28 cellular contexts compared by ENCODE assay signal in the genomic region with DNA sequence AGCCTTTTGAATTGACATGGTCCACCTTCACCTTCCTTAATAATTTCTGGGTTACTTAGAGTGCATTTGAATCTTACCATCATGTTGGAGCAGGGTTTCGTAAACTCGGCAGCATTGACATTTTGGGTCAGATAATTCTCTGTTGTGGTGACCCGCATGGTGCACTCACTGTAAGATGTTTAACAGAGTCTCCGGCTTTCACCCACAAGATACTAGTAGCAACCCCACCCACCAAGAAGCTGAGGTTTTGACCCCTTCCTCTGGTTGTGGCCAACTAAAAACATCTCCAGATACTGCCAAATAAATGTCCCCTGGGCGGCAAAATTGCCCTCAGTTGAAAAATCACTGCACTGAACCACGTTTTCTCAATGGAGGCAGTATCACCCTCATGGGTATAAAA.
"Had no signal": no experiment of that assay in that cellular context is flagged by ENCODE, and none has a peak within 500 bp of the region (broad histone marks: within the 10 kb centered on the region; RNA-seq: fewer than 3 reads in every experiment).

No MANE protein-coding gene starts in this region.

- H3K27ac Mint-ChIP-seq: activated CD4-positive, alpha-beta memory T cell treated with anti-CD3 and anti-CD28 coated beads, Interleukin-2, amount 10 ng/mL, durations not matched to agents 7 days and 5 days; activated naive CD4-positive, alpha-beta T cell treated with anti-CD3 and anti-CD28 coated beads for 36 hours; activated naive CD8-positive, alpha-beta T cell treated with anti-CD3 and anti-CD28 coated beads, Interleukin-2, amount 10 ng/mL, durations not matched to agents 7 days and 5 days; mesothelial cell of epicardium; naive thymus-derived CD8-positive, alpha-beta T cell; T-helper 17 cell had no signal

- H3K27ac ChIP-seq: breast epithelium, esophagus muscularis mucosa, hepatocyte, left lung, neutrophil, ovary, prostate gland, upper lobe of left lung had no signal

- H3K4me2 ChIP-seq: hepatocyte had no signal

- ATAC-seq: activated T-cell treated with anti-CD3 and anti-CD28 coated beads, Interleukin-2, amount 50 U/mL, for 4 hours; left lung; naive thymus-derived CD8-positive, alpha-beta T cell; T-helper 17 cell had no signal

- H3K9me3 ChIP-seq: breast epithelium, esophagus muscularis mucosa, left lung, neutrophil, ovary, prostate gland, upper lobe of left lung had no signal

- H3K27me3 Mint-ChIP-seq: activated CD4-positive, alpha-beta memory T cell treated with anti-CD3 and anti-CD28 coated beads, Interleukin-2, amount 10 ng/mL, durations not matched to agents 7 days and 5 days; activated naive CD8-positive, alpha-beta T cell treated with anti-CD3 and anti-CD28 coated beads, Interleukin-2, amount 10 ng/mL, durations not matched to agents 7 days and 5 days; central memory CD8-positive, alpha-beta T cell; T-helper 17 cell had no signal

- H3K4me3 ChIP-seq: breast epithelium, esophagus muscularis mucosa, hepatocyte, left lung, lung, ovary, prostate gland, upper lobe of left lung had no signal

- H3K4me1 Mint-ChIP-seq: mesothelial cell of epicardium had no signal

- H3K36me3 ChIP-seq: breast epithelium, esophagus muscularis mucosa, left lung, neutrophil, ovary, prostate gland, upper lobe of left lung had no signal

- H3K4me1 ChIP-seq: breast epithelium, left lung, prostate gland, upper lobe of left lung had no signal

- H3K27me3 ChIP-seq: esophagus muscularis mucosa, hepatocyte, neutrophil, ovary, upper lobe of left lung had no signal

- DNase-seq: activated CD4-positive, alpha-beta memory T cell treated with anti-CD3 and anti-CD28 coated beads, Interleukin-2, amount 10 ng/mL, durations not matched to agents 7 days and 5 days; activated CD4-positive, alpha-beta T cell treated with anti-CD3 and anti-CD28 coated beads for 4 hours; activated CD4-positive, CD25-positive, alpha-beta regulatory T cell; activated effector memory CD4-positive, alpha-beta T cell treated with Interleukin-2 at 50 U/mL for 16 hours; activated naive CD4-positive, alpha-beta T cell treated with anti-CD3 and anti-CD28 coated beads for 36 hours; activated naive CD8-positive, alpha-beta T cell treated with anti-CD3 and anti-CD28 coated beads, Interleukin-2, amount 10 ng/mL, durations not matched to agents 7 days and 5 days; activated T-cell treated with anti-CD3 and anti-CD28 coated beads, Interleukin-2, amount 50 U/mL, for 4 hours; amniotic stem cell; effector memory CD4-positive, alpha-beta T cell; glutamatergic neuron; kidney glomerular epithelial cell; left lung; naive thymus-derived CD8-positive, alpha-beta T cell; ovary; stimulated activated CD4-positive, alpha-beta T cell treated with anti-CD3 and anti-CD28 coated beads, Interleukin-2, amount 100 ng/mL, for 48 hours; stimulated activated CD8-positive, alpha-beta memory T cell treated with anti-CD3 and anti-CD28 coated beads, Interleukin-4, amount 100 ng/mL, for 48 hours; stimulated activated naive CD4-positive, alpha-beta T cell; T-helper 17 cell; upper lobe of left lung had no signal

- H3K9me3 Mint-ChIP-seq: activated CD4-positive, alpha-beta memory T cell treated with anti-CD3 and anti-CD28 coated beads, Interleukin-2, amount 10 ng/mL, durations not matched to agents 7 days and 5 days; activated naive CD4-positive, alpha-beta T cell treated with anti-CD3 and anti-CD28 coated beads for 36 hours; activated naive CD8-positive, alpha-beta T cell treated with anti-CD3 and anti-CD28 coated beads, Interleukin-2, amount 10 ng/mL, durations not matched to agents 7 days and 5 days; activated T-cell treated with anti-CD3 and anti-CD28 coated beads, Interleukin-2, amount 50 U/mL, for 4 hours; central memory CD8-positive, alpha-beta T cell had no signal

- H3K4me3 Mint-ChIP-seq: activated CD4-positive, alpha-beta memory T cell treated with anti-CD3 and anti-CD28 coated beads, Interleukin-2, amount 10 ng/mL, durations not matched to agents 7 days and 5 days; activated naive CD4-positive, alpha-beta T cell treated with anti-CD3 and anti-CD28 coated beads for 36 hours; activated naive CD8-positive, alpha-beta T cell treated with anti-CD3 and anti-CD28 coated beads, Interleukin-2, amount 10 ng/mL, durations not matched to agents 7 days and 5 days; activated T-cell treated with anti-CD3 and anti-CD28 coated beads, Interleukin-2, amount 50 U/mL, for 4 hours; central memory CD8-positive, alpha-beta T cell; mesothelial cell of epicardium; naive thymus-derived CD8-positive, alpha-beta T cell; T-helper 17 cell had no signal

- FAIRE-seq: endothelial cell of umbilical vein had no signal
